ENCODE assay signal across 1 cellular context in the genomic region with DNA sequence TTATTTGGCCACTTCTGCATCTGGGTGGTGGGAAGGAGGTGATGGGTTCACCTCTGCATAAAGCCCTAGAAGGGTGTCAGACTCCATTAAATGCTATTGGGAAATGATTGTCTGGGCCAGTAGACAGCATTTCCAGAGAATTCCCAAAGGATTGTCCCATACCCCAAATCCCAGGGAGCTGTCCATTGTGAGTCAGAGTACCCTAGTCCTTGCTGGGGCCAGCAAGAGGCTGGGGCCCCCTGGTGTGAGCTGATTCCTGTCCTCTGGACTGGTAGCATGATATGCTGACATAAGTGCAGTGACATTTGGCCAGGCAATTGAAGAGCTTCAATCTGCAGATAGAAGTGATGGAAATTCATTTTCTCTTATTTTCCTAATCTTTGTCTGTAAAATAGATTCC.
TF ChIP-seq lines count a peak whose summit lies in the region.

No MANE protein-coding gene starts in this region.

TF ChIP-seq in GM23338, 12 proteins besides CTCF, POLR2A, EP300 and RAD21 (continued from another document):
- TF ChIP-seq, protein P1, sequence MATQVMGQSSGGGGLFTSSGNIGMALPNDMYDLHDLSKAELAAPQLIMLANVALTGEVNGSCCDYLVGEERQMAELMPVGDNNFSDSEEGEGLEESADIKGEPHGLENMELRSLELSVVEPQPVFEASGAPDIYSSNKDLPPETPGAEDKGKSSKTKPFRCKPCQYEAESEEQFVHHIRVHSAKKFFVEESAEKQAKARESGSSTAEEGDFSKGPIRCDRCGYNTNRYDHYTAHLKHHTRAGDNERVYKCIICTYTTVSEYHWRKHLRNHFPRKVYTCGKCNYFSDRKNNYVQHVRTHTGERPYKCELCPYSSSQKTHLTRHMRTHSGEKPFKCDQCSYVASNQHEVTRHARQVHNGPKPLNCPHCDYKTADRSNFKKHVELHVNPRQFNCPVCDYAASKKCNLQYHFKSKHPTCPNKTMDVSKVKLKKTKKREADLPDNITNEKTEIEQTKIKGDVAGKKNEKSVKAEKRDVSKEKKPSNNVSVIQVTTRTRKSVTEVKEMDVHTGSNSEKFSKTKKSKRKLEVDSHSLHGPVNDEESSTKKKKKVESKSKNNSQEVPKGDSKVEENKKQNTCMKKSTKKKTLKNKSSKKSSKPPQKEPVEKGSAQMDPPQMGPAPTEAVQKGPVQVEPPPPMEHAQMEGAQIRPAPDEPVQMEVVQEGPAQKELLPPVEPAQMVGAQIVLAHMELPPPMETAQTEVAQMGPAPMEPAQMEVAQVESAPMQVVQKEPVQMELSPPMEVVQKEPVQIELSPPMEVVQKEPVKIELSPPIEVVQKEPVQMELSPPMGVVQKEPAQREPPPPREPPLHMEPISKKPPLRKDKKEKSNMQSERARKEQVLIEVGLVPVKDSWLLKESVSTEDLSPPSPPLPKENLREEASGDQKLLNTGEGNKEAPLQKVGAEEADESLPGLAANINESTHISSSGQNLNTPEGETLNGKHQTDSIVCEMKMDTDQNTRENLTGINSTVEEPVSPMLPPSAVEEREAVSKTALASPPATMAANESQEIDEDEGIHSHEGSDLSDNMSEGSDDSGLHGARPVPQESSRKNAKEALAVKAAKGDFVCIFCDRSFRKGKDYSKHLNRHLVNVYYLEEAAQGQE (IDR thresholded peaks at IDR 0.05; ENCODE audit: unreplicated experiment): no peak
- TF ChIP-seq CREB1 (CRISPR knock-in tag; IDR thresholded peaks at IDR 0.05; ENCODE audit: low read depth): no peak
- no peak for TF ChIP-seq STAT1 (IDR thresholded peaks at IDR 0.05; ENCODE audit: unreplicated experiment)
- TF ChIP-seq EZH2phosphoT487 (IDR thresholded peaks at IDR 0.05; ENCODE audit: unreplicated experiment): no peak
- TF ChIP-seq, protein P2, sequence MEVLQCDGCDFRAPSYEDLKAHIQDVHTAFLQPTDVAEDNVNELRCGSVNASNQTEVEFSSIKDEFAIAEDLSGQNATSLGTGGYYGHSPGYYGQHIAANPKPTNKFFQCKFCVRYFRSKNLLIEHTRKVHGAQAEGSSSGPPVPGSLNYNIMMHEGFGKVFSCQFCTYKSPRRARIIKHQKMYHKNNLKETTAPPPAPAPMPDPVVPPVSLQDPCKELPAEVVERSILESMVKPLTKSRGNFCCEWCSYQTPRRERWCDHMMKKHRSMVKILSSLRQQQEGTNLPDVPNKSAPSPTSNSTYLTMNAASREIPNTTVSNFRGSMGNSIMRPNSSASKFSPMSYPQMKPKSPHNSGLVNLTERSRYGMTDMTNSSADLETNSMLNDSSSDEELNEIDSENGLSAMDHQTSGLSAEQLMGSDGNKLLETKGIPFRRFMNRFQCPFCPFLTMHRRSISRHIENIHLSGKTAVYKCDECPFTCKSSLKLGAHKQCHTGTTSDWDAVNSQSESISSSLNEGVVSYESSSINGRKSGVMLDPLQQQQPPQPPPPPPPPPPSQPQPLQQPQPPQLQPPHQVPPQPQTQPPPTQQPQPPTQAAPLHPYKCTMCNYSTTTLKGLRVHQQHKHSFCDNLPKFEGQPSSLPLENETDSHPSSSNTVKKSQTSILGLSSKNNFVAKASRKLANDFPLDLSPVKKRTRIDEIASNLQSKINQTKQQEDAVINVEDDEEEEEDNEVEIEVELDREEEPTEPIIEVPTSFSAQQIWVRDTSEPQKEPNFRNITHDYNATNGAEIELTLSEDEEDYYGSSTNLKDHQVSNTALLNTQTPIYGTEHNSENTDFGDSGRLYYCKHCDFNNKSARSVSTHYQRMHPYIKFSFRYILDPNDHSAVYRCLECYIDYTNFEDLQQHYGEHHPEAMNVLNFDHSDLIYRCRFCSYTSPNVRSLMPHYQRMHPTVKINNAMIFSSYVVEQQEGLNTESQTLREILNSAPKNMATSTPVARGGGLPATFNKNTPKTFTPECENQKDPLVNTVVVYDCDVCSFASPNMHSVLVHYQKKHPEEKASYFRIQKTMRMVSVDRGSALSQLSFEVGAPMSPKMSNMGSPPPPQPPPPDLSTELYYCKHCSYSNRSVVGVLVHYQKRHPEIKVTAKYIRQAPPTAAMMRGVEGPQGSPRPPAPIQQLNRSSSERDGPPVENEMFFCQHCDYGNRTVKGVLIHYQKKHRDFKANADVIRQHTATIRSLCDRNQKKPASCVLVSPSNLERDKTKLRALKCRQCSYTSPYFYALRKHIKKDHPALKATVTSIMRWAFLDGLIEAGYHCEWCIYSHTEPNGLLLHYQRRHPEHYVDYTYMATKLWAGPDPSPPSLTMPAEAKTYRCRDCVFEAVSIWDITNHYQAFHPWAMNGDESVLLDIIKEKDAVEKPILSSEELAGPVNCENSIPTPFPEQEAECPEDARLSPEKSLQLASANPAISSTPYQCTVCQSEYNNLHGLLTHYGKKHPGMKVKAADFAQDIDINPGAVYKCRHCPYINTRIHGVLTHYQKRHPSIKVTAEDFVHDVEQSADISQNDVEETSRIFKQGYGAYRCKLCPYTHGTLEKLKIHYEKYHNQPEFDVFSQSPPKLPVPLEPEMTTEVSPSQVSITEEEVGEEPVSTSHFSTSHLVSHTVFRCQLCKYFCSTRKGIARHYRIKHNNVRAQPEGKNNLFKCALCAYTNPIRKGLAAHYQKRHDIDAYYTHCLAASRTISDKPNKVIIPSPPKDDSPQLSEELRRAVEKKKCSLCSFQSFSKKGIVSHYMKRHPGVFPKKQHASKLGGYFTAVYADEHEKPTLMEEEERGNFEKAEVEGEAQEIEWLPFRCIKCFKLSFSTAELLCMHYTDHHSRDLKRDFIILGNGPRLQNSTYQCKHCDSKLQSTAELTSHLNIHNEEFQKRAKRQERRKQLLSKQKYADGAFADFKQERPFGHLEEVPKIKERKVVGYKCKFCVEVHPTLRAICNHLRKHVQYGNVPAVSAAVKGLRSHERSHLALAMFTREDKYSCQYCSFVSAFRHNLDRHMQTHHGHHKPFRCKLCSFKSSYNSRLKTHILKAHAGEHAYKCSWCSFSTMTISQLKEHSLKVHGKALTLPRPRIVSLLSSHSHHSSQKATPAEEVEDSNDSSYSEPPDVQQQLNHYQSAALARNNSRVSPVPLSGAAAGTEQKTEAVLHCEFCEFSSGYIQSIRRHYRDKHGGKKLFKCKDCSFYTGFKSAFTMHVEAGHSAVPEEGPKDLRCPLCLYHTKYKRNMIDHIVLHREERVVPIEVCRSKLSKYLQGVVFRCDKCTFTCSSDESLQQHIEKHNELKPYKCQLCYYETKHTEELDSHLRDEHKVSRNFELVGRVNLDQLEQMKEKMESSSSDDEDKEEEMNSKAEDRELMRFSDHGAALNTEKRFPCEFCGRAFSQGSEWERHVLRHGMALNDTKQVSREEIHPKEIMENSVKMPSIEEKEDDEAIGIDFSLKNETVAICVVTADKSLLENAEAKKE (CRISPR knock-in tag; IDR thresholded peaks at IDR 0.05): no peak
